13 cellular contexts compared by ENCODE assay signal in the genomic region with DNA sequence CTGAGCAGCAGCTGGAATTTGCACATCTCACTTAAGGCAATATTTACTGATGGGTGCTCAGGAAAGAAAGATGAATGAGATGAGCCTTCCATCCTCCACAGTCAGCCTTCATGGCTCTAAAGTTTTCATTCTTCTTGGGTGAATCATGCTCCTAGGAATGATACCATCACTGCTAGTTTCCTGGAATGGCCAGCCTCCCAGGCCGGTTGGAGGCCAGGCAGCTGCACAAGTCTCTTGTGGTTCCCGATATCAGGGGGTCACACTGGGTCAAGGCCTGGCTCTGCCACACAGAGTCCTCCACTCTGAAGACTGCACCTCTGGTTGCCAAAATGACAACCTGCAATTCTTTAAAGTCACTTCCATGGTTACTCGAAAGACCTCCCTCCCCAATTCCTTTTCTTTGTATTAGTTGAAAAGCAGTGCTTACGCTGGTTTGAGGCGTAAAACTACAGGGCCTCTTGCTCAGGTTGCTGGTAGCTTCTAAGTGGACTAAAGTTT. TPM values are rescaled to one million over a fixed set of nuclear protein-coding genes. Genes with fewer than 3 reads are reported as not detected.
DNase-seq lines count a peak whose midpoint lies in the region; ATAC-seq and TF ChIP-seq lines count a peak whose summit lies in the region.
"Had no signal": no experiment of that assay in that cellular context is flagged by ENCODE, and none has a peak within 500 bp of the region (broad histone marks: within the 10 kb centered on the region; RNA-seq: fewer than 3 reads in every experiment).

No MANE protein-coding gene starts in this region.

- no peak for TF ChIP-seq CTCF in endothelial cell (IDR thresholded peaks at IDR 0.05; ENCODE audit: unreplicated experiment)
- TF ChIP-seq CTCF in lung (IDR thresholded peaks at IDR 0.05; ENCODE audit: control extremely low read depth, extremely low read depth), result no peak

- no peaks in the 10 kb centered on the region for H3K36me3 Mint-ChIP-seq in endothelial cell (ENCODE audit: low read depth, unreplicated experiment)

- H3K27ac ChIP-seq in ACC112 (ENCODE audit: low read depth, low read length) (peak overlapping the region; percentile 87), lung (ENCODE audit: low read depth in 1 of 2, low read length in 1 of 2) (no peak overlapping the region)
- H3K27ac ChIP-seq: BLaER1 had no signal

- WGBS in lung, 2 donors, result 80 to 91% methylated on average over 5 of the region's 5 CpGs

- H3K27ac Mint-ChIP-seq in endothelial cell (ENCODE audit: unreplicated experiment), result peak overlapping the region; percentile 96
- H3K27ac Mint-ChIP-seq: activated B cell treated with CpG ODN at 0.5 μM for 24 hours; activated naive CD8-positive, alpha-beta T cell treated with anti-CD3 and anti-CD28 coated beads, Interleukin-2, amount 50 U/mL, for 24 hours; H9 had no signal

- no peaks in the 10 kb centered on the region for H3K27me3 ChIP-seq in ACC112 (ENCODE audit: insufficient read depth, low read length)
- no peaks in the 10 kb centered on the region for H3K27me3 ChIP-seq in MG63
- no peaks in the 10 kb centered on the region for H3K27me3 ChIP-seq in lung (ENCODE audit: control insufficient read depth, insufficient read depth)
- H3K27me3 ChIP-seq in H7 (ENCODE audit: control insufficient read depth, insufficient read depth, low read length), result no peaks in the 10 kb centered on the region
- H3K27me3 ChIP-seq: BLaER1 had no signal

- ATAC-seq in lung (ENCODE audit: insufficient read depth, low FRiP score), result peak; percentile 37
- ATAC-seq in GM21390 (IDR thresholded peaks at IDR 0.05; ENCODE audit: unreplicated experiment), result no peak
- ATAC-seq: activated naive CD8-positive, alpha-beta T cell treated with anti-CD3 and anti-CD28 coated beads, Interleukin-2, amount 50 U/mL, for 24 hours had no signal

- H3K36me3 ChIP-seq in ACC112 (ENCODE audit: insufficient read depth, low read length) (no peaks in the 10 kb centered on the region), MG63 (no peaks in the 10 kb centered on the region), lung (ENCODE audit: control insufficient read depth in 2 of 2, insufficient read depth in 2 of 2, low read length in 2 of 2) (no peaks in the 10 kb centered on the region), H7 (replicated peaks; ENCODE audit: control insufficient read depth, insufficient read depth, low read length) (no peaks in the 10 kb centered on the region)
- H3K36me3 ChIP-seq: BLaER1 had no signal

- H3K9me3 ChIP-seq in MG63 (no peaks in the 10 kb centered on the region), lung (ENCODE audit: control insufficient read depth in 2 of 2, insufficient read depth in 1 of 2, low read length in 1 of 2) (no peaks in the 10 kb centered on the region)
- H3K9me3 ChIP-seq: BLaER1 had no signal

- DNase-seq in MG63 (peak; percentile 79), endothelial cell (ENCODE audit: low spot score) (no peak), lung (ENCODE audit: low spot score) (peak; percentile 30), NCI-H2227 treated with DMSO at 0.1 percent for 48 hours (lab: John Stamatoyannopoulos, UW) (no peak), H7 (no peak)
- no peak for DNase-seq in stimulated activated CD4-positive, alpha-beta T cell treated with anti-CD3 and anti-CD28 coated beads, Interleukin-4, amount 100 ng/mL, for 4 hours
- DNase-seq: activated B cell treated with CpG ODN at 0.5 μM for 24 hours; activated naive CD8-positive, alpha-beta T cell treated with anti-CD3 and anti-CD28 coated beads, Interleukin-2, amount 50 U/mL, for 24 hours; H9; NCI-H69 had no signal

- H3K79me2 ChIP-seq in ACC112 (ENCODE audit: control insufficient read depth, insufficient read depth, low read length, unreplicated experiment), result no peaks in the 10 kb centered on the region

- H3K27me3 Mint-ChIP-seq in endothelial cell (ENCODE audit: unreplicated experiment), result peaks cover 2% of the 10 kb centered on the region
- H3K27me3 Mint-ChIP-seq: activated B cell treated with CpG ODN at 0.5 μM for 24 hours; activated naive CD8-positive, alpha-beta T cell treated with anti-CD3 and anti-CD28 coated beads, Interleukin-2, amount 50 U/mL, for 24 hours had no signal

- H3K4me3 ChIP-seq in ACC112 (ENCODE audit: low read depth, low read length), result no peak overlapping the region; the same call in 1 of the 2 replicates
- no peak overlapping the region for H3K4me3 ChIP-seq in MG63
- no peak overlapping the region for H3K4me3 ChIP-seq in lung
- H3K4me3 ChIP-seq in H7 (ENCODE audit: insufficient read depth, low read depth, low read length), result no peak overlapping the region
- H3K4me3 ChIP-seq: BLaER1 had no signal

- H3K4me1 ChIP-seq in ACC112 (ENCODE audit: control insufficient read depth, insufficient read depth, low read length, unreplicated experiment), result peaks cover 34% of the 10 kb centered on the region
- H3K4me1 ChIP-seq in lung (ENCODE audit: control insufficient read depth in 2 of 2, insufficient read depth in 2 of 2, low read length in 2 of 2), result no peaks in the 10 kb centered on the region
- H3K4me1 ChIP-seq: BLaER1 had no signal

- no peak overlapping the region for H3K4me3 Mint-ChIP-seq in endothelial cell (ENCODE audit: unreplicated experiment)
- H3K4me3 Mint-ChIP-seq: activated B cell treated with CpG ODN at 0.5 μM for 24 hours; activated naive CD8-positive, alpha-beta T cell treated with anti-CD3 and anti-CD28 coated beads, Interleukin-2, amount 50 U/mL, for 24 hours; H9 had no signal

- peak overlapping the region; percentile 70 for H2AFZ ChIP-seq in ACC112 (ENCODE audit: low read length, unreplicated experiment)

- peaks cover 38% of the 10 kb centered on the region for H3K4me1 Mint-ChIP-seq in endothelial cell (ENCODE audit: unreplicated experiment)
- H3K4me1 Mint-ChIP-seq: activated B cell treated with CpG ODN at 0.5 μM for 24 hours; activated naive CD8-positive, alpha-beta T cell treated with anti-CD3 and anti-CD28 coated beads, Interleukin-2, amount 50 U/mL, for 24 hours; H9 had no signal

- no peaks in the 10 kb centered on the region for H3K9me3 Mint-ChIP-seq in endothelial cell (ENCODE audit: unreplicated experiment)
- H3K9me3 Mint-ChIP-seq: activated B cell treated with CpG ODN at 0.5 μM for 24 hours; activated naive CD8-positive, alpha-beta T cell treated with anti-CD3 and anti-CD28 coated beads, Interleukin-2, amount 50 U/mL, for 24 hours; H9 had no signal

RNA-seq across cellular contexts. Expression of a gene that starts 46.2 kb away (rescaled TPM):
- 2.5 and 4.3 TPM in 2 replicates for total RNA-seq in MG63 (2014; rRNA removed; shearing (Covaris generic); ENCODE audit: low replicate concordance)
- 1.9 TPM for total RNA-seq in endothelial cell (ENCODE audit: unreplicated experiment)
- total RNA-seq in lung, result 10 to 100 TPM; 27.3 to 32.2 TPM
- 10 to 100 TPM; 10.5 to 16.7 TPM for polyA plus RNA-seq in lung
- total RNA-seq in H7 (2014; rRNA removed; shearing (Covaris generic)), result not detected in 2 replicates
- total RNA-seq: activated B cell treated with CpG ODN at 0.5 μM for 24 hours, H9 had no signal

Comparison
In these comparisons a context has a peak if more than half of its experiments do, and no peak if none do; other contexts are left out.
1. DNase-seq: peak in MG63 (single experiment) and lung (single experiment); none in endothelial cell (single experiment), NCI-H2227 treated with DMSO at 0.1 percent for 48 hours (single experiment), stimulated activated CD4-positive, alpha-beta T cell treated with anti-CD3 and anti-CD28 coated beads, Interleukin-4, amount 100 ng/mL, for 4 hours (0 of 2) and H7 (single experiment).